ENCODE assay signal across 8 cellular contexts in the genomic region with DNA sequence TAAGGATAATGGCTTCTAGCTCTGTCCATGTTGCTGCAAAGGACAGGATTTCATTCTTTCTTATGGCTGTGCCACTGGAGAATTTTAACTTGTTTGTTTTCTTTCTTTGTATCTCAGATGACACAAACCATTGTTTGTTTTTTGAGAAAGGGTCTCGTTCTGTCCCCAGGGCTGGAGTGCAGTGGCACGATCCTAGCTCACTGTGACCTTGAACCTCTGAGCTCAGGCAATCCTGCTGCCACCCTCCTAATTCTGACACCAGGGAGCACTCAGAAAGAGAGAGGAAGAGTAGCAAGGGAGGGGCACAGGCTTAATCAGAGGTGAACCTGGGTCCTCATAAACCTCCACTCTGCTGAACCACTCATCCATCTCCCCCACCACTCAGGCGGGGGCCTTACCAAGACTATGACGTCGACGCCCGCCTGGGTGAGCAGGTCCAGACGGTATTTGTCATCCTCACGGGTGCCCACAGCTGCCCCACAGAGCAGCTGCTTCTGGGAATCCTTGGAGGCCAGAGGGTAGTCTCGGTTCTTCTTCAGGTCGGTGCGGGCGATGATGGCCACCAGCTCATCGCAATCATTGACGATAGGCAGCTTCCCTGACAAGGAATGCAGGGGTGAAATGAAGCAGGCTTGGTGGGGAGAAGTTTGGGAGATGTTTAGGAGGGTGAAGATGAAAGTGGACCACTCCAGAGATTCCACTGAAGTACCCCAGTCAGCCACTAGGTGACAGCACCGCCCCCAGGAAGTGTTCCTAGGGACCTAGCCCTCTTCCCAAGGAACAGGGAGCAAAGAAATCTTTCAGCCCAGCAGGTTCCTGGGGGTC. TPM values are rescaled to one million over a fixed set of nuclear protein-coding genes. Genes with fewer than 3 reads are reported as not detected.
DNase-seq lines count a peak whose midpoint lies in the region; ATAC-seq and TF ChIP-seq lines count a peak whose summit lies in the region.

No MANE protein-coding gene starts in this region.

- no peaks in the 10 kb centered on the region for H3K27me3 Mint-ChIP-seq in activated CD4-positive, alpha-beta T cell treated with anti-CD3 and anti-CD28 coated beads, Interleukin-2, amount 10 ng/mL, durations not matched to agents 7 days and 5 days

- no peak for ATAC-seq in HG02678 (IDR thresholded peaks at IDR 0.05; ENCODE audit: unreplicated experiment)

- H3K4me3 Mint-ChIP-seq in activated CD4-positive, alpha-beta T cell treated with anti-CD3 and anti-CD28 coated beads, Interleukin-2, amount 10 ng/mL, durations not matched to agents 7 days and 5 days, result no peak overlapping the region

- peaks cover 33% of the 10 kb centered on the region for H3K36me3 Mint-ChIP-seq in activated CD4-positive, alpha-beta T cell treated with anti-CD3 and anti-CD28 coated beads, Interleukin-2, amount 10 ng/mL, durations not matched to agents 7 days and 5 days (ENCODE audit: low read depth)

- H3K9me3 Mint-ChIP-seq in activated CD4-positive, alpha-beta T cell treated with anti-CD3 and anti-CD28 coated beads, Interleukin-2, amount 10 ng/mL, durations not matched to agents 7 days and 5 days, result no peaks in the 10 kb centered on the region

- CTCF ChIA-PET in activated CD4-positive, alpha-beta T cell treated with anti-CD3 and anti-CD28 coated beads, Interleukin-2, amount 10 ng/mL, durations not matched to agents 7 days and 5 days (lab: Charles Lee), result interaction anchor here (0.6 to 1.7 kb wide), 9 partner anchors 9 to 469 kb away, joined by 3 to 8 read pairs (median 5); no protein-coding TSS in a partner anchor

- DNase-seq in SHP77 (lab: John Stamatoyannopoulos, UW), result peak; percentile 10 to 37
- DNase-seq in SHP77 treated with DMSO at 0.1 percent for 48 hours (lab: John Stamatoyannopoulos, UW), result no peak
- DNase-seq in LoVo (ENCODE audit: low spot score), result peak; percentile 39
- peak; percentile 37 for DNase-seq in activated CD4-positive, alpha-beta T cell treated with anti-CD3 and anti-CD28 coated beads, Interleukin-2, amount 10 ng/mL, durations not matched to agents 7 days and 5 days
- peak; percentile 42 for DNase-seq in fibroblast of mammary gland (ENCODE audit: low read depth)
- peak; percentile 36 for DNase-seq in occipital lobe (lab: John Stamatoyannopoulos, UW)
- no peak for DNase-seq in NCI-H774 (lab: John Stamatoyannopoulos, UW)

- H3K27ac Mint-ChIP-seq in activated CD4-positive, alpha-beta T cell treated with anti-CD3 and anti-CD28 coated beads, Interleukin-2, amount 10 ng/mL, durations not matched to agents 7 days and 5 days, result no peak overlapping the region

- POLR2A ChIA-PET in activated CD4-positive, alpha-beta T cell treated with anti-CD3 and anti-CD28 coated beads, Interleukin-2, amount 10 ng/mL, durations not matched to agents 7 days and 5 days (lab: Charles Lee), result no interaction called here

- peaks cover 4% of the 10 kb centered on the region for H3K4me1 Mint-ChIP-seq in activated CD4-positive, alpha-beta T cell treated with anti-CD3 and anti-CD28 coated beads, Interleukin-2, amount 10 ng/mL, durations not matched to agents 7 days and 5 days

- H3K4me3 ChIP-seq in fibroblast of mammary gland (ENCODE audit: control insufficient read depth, low read depth, low read length), result no peak overlapping the region

- TF ChIP-seq CTCF in fibroblast of mammary gland (conservative IDR thresholded peaks at IDR 0.05; ENCODE audit: control insufficient read depth, insufficient read depth, low read depth, low read length), result peak; percentile 93

RNA-seq across cellular contexts. Expression of gene IMPDH1, which starts 11.6 kb away (rescaled TPM):
- 10 to 100 TPM; 70.4 to 72.3 TPM for total RNA-seq in activated CD4-positive, alpha-beta T cell treated with anti-CD3 and anti-CD28 coated beads, Interleukin-2, amount 10 ng/mL, durations not matched to agents 7 days and 5 days
- total RNA-seq in occipital lobe, result 27.0 TPM

RNA-seq across cellular contexts. Expression of gene PRRT4, which starts 36.7 kb away (rescaled TPM):
- under 1 TPM; 0.21 to 0.25 TPM for total RNA-seq in activated CD4-positive, alpha-beta T cell treated with anti-CD3 and anti-CD28 coated beads, Interleukin-2, amount 10 ng/mL, durations not matched to agents 7 days and 5 days
- total RNA-seq in occipital lobe, result 2.7 TPM

RNA-seq across cellular contexts. Expression of gene RBM28, which starts 54.5 kb away (rescaled TPM):
- total RNA-seq in activated CD4-positive, alpha-beta T cell treated with anti-CD3 and anti-CD28 coated beads, Interleukin-2, amount 10 ng/mL, durations not matched to agents 7 days and 5 days, result 10 to 100 TPM; 35.1 to 37.3 TPM
- 12.5 TPM for total RNA-seq in occipital lobe

RNA-seq across cellular contexts. Expression of gene HILPDA, which starts 57.5 kb away (rescaled TPM):
- total RNA-seq in activated CD4-positive, alpha-beta T cell treated with anti-CD3 and anti-CD28 coated beads, Interleukin-2, amount 10 ng/mL, durations not matched to agents 7 days and 5 days, result 10 to 100 TPM; 10.8 to 11.9 TPM
- total RNA-seq in occipital lobe, result 27.5 TPM

Comparison
In these comparisons a context has a peak if more than half of its experiments do, and no peak if none do; other contexts are left out.
1. DNase-seq: peak in SHP77 (2 of 2), LoVo (single experiment), activated CD4-positive, alpha-beta T cell treated with anti-CD3 and anti-CD28 coated beads, Interleukin-2, amount 10 ng/mL, durations not matched to agents 7 days and 5 days (single experiment), fibroblast of mammary gland (single experiment) and occipital lobe (single experiment); none in SHP77 treated with DMSO at 0.1 percent for 48 hours (single experiment) and NCI-H774 (single experiment).